Comparison of ENCODE assay signal across 9 cellular contexts in the genomic region with DNA sequence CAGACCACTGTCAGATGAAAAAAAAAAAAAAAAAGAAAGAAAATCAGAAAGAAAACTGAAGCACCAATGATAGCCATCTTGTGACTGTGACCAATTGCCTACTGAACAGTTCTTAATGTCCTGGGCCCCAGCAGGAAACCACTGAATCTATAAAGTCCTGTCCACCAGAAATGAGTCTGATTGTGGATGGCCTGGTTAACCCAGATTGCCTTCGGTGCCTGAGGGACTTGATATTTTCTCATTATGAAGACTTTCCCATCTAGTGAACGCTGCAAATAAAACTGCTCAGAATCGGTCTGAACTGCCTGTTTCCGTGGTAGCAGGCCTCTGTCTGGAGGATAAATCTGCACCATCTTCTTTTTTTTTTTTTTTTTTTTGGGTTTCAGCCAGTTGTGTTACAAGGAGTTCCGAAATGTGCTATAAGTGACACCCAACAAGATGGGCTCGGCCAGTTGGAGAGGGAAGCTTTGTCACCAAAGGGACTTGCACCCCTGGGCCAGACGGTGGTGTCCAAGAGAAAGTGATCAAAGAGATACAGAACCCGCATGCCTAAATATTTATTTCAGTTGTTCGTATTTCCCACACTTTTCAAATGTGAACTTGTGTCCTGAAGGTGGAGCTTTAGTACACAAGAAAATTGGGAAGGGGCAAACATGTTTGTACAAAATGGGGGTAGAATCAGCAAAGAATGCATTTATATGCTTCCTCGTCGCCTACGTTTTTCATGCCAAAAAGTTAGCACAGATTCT. TPM values are rescaled to one million over a fixed set of nuclear protein-coding genes. Genes with fewer than 3 reads are reported as not detected.
DNase-seq lines count a peak whose midpoint lies in the region; FAIRE-seq and TF ChIP-seq lines count a peak whose summit lies in the region.
"Had no signal": no experiment of that assay in that cellular context is flagged by ENCODE, and none has a peak within 500 bp of the region (broad histone marks: within the 10 kb centered on the region; RNA-seq: fewer than 3 reads in every experiment).

No MANE protein-coding gene starts in this region.

- DNase-seq in 8988T (peak; percentile 75), GM10266 (ENCODE audit: extremely low spot score) (peak; percentile 56), RWPE1 (ENCODE audit: low spot score) (no peak), frontal cortex (ENCODE audit: low spot score in 2 of 2) (peak; percentile 61 to 68), middle frontal gyrus (ENCODE audit: extremely low spot score, low spot score) (no peak)
- DNase-seq in activated effector memory CD4-positive, alpha-beta T cell treated with Interleukin-2 at 50 U/mL for 16 hours, result no peak
- no peak for DNase-seq in activated naive CD4-positive, alpha-beta T cell (lab: John Stamatoyannopoulos, UW)
- no peak for DNase-seq in stimulated activated CD4-positive, alpha-beta T cell treated with anti-CD3 and anti-CD28 coated beads, Interleukin-4, amount 100 ng/mL, for 4 hours
- DNase-seq: T-cell had no signal

- peak; percentile 25 for TF ChIP-seq CTCF in GM10266 (IDR thresholded peaks at IDR 0.05; ENCODE audit: control insufficient read depth, insufficient read depth, low read depth, missing control alignments)
- TF ChIP-seq CTCF in RWPE1 (conservative IDR thresholded peaks at IDR 0.05; ENCODE audit: low read depth), result 0 out of 2 replicates have a peak, but pooled peaks have one; percentile 10

- POLR2A ChIA-PET in RWPE1 (lab: Yijun Ruan, JAX; ENCODE audit: low non-redundant PET), result no interaction called here

- CTCF ChIA-PET in RWPE1 (lab: Yijun Ruan, JAX), result interaction anchor here (0.6 to 1.0 kb wide), 2 partner anchors 20 to 395 kb away, joined by 3 to 8 read pairs; no protein-coding TSS in a partner anchor

- no peak for FAIRE-seq in frontal cortex (lab: Jason Lieb, UNC)

- no peak overlapping the region for H3K27ac ChIP-seq in RWPE1

RNA-seq across cellular contexts. Expression of gene PLXNC1, which starts 3.0 kb away (rescaled TPM):
- total RNA-seq in frontal cortex, result 81.1 TPM

Comparison
In these comparisons a context has a peak if more than half of its experiments do, and no peak if none do; other contexts are left out.
1. DNase-seq: peak in 8988T (single experiment), GM10266 (single experiment) and frontal cortex (2 of 2); none in RWPE1 (single experiment), activated effector memory CD4-positive, alpha-beta T cell treated with Interleukin-2 at 50 U/mL for 16 hours (single experiment), middle frontal gyrus (single experiment), activated naive CD4-positive, alpha-beta T cell (0 of 4) and stimulated activated CD4-positive, alpha-beta T cell treated with anti-CD3 and anti-CD28 coated beads, Interleukin-4, amount 100 ng/mL, for 4 hours (0 of 2).